ENCODE assay signal across 1 cellular context in genomic region chr1:228165372-228166169, GRCh38.
A peak's percentile ranks its signal among the peaks of the same experiment; 100 is the strongest.
TF ChIP-seq lines count a peak whose summit lies in the region.

Gene IBA57, plus strand, starts transcription at chr1:228165804. Its CDS starts 13 bp downstream, at chr1:228165817.

TF ChIP-seq in HepG2, 621 proteins besides CTCF, POLR2A, EP300 and RAD21 (continued from another document and continues in another):
- TF ChIP-seq PAXIP1 (CRISPR knock-in tag; conservative IDR thresholded peaks at IDR 0.05) (0 out of 2 replicates have a peak, but pooled peaks have one; percentile 27), ZNF740 (CRISPR knock-in tag; IDR thresholded peaks at IDR 0.05) (peak; percentile 28; the same call in 1 of the 2 replicates), ZFP36L1 (CRISPR knock-in tag; IDR thresholded peaks at IDR 0.05) (no peak), ZNF644 (CRISPR knock-in tag; IDR thresholded peaks at IDR 0.05; ENCODE audit: low read depth) (no peak), CBX2 (IDR thresholded peaks at IDR 0.05; ENCODE audit: low read depth, low read length) (no peak), CBX2 (CRISPR knock-in tag; IDR thresholded peaks at IDR 0.05; ENCODE audit: low read depth) (no peak), ZNF850 (CRISPR knock-in tag; conservative IDR thresholded peaks at IDR 0.05) (no peak), ZNF574 (CRISPR knock-in tag; IDR thresholded peaks at IDR 0.05) (peak; percentile 99), ZNF253 (CRISPR knock-in tag; IDR thresholded peaks at IDR 0.05; ENCODE audit: borderline replicate concordance) (peak; percentile 78; the same call in 1 of the 2 replicates), HMGXB4 (CRISPR knock-in tag; IDR thresholded peaks at IDR 0.05; ENCODE audit: borderline replicate concordance in 1 of 2, low read depth in 1 of 2) (peak; percentile 54 to 80; a peak in 3 of 4 replicates), ZBTB2 (CRISPR knock-in tag; IDR thresholded peaks at IDR 0.05; ENCODE audit: low read depth) (peak; percentile 90), ZNF609 (CRISPR knock-in tag; IDR thresholded peaks at IDR 0.05; ENCODE audit: borderline replicate concordance) (peak; percentile 54; the same call in 1 of the 2 replicates), TAF1 (CRISPR knock-in tag; IDR thresholded peaks at IDR 0.05) (peak; percentile 62; the same call in 1 of the 2 replicates), ZNF20 (CRISPR knock-in tag; IDR thresholded peaks at IDR 0.05) (no peak), SP4 (CRISPR knock-in tag; IDR thresholded peaks at IDR 0.05) (peak; percentile 98), MXD3 (CRISPR knock-in tag; IDR thresholded peaks at IDR 0.05) (no peak), ZBTB7A (CRISPR knock-in tag; IDR thresholded peaks at IDR 0.05) (no peak; the same call in 1 of the 2 replicates), RNF2 (conservative IDR thresholded peaks at IDR 0.05; ENCODE audit: low read depth) (peak; percentile 93), PHF8 (CRISPR knock-in tag; IDR thresholded peaks at IDR 0.05) (no peak; the same call in 1 of the 2 replicates), ZNF224 (CRISPR knock-in tag; IDR thresholded peaks at IDR 0.05) (no peak), ZNF652 (CRISPR knock-in tag; IDR thresholded peaks at IDR 0.05; ENCODE audit: borderline replicate concordance, low read depth) (no peak), E2F1 (CRISPR knock-in tag; IDR thresholded peaks at IDR 0.05) (no peak; the same call in 1 of the 2 replicates), MAF1 (CRISPR knock-in tag; IDR thresholded peaks at IDR 0.05; ENCODE audit: borderline replicate concordance) (no peak), ELF1 (CRISPR knock-in tag; IDR thresholded peaks at IDR 0.05) (peak; percentile 92), IKZF5 (CRISPR knock-in tag; IDR thresholded peaks at IDR 0.05) (0 out of 2 replicates have a peak, but pooled peaks have one; percentile 15), REL (CRISPR knock-in tag; conservative IDR thresholded peaks at IDR 0.05) (no peak), NR1H2 (CRISPR knock-in tag; IDR thresholded peaks at IDR 0.05; ENCODE audit: borderline replicate concordance, low read depth) (0 out of 2 replicates have a peak, but pooled peaks have one; percentile 31), HNRNPK (IDR thresholded peaks at IDR 0.05; ENCODE audit: low read depth, low read length, poor library complexity, severe bottlenecking) (peak; percentile 78), HNRNPUL1 (IDR thresholded peaks at IDR 0.05; ENCODE audit: low read depth, low read length) (no peak), KDM5B (CRISPR knock-in tag; IDR thresholded peaks at IDR 0.05; ENCODE audit: borderline replicate concordance) (no peak)
